Comparison of ENCODE assay signal across 9 cellular contexts in genomic region chr17:27217631-27218030, GRCh38.
A peak's percentile ranks its signal among the peaks of the same experiment; 100 is the strongest.
DNase-seq lines count a peak whose midpoint lies in the region; ATAC-seq and TF ChIP-seq lines count a peak whose summit lies in the region.
"Had no signal": no experiment of that assay in that cellular context is flagged by ENCODE, and none has a peak within 500 bp of the region (broad histone marks: within the 10 kb centered on the region; RNA-seq: fewer than 3 reads in every experiment).

No MANE protein-coding gene starts in this region.

- CTCF ChIA-PET in RWPE1 (lab: Yijun Ruan, JAX) = no interaction called here

- POLR2A ChIA-PET in RWPE1 (lab: Yijun Ruan, JAX; ENCODE audit: low non-redundant PET) = no interaction called here

- no peak for TF ChIP-seq CTCF in RWPE1 (conservative IDR thresholded peaks at IDR 0.05; ENCODE audit: low read depth)

- DNase-seq in medulla oblongata (ENCODE audit: extremely low spot score) = peak; percentile 55
- DNase-seq in NCI-H524 (lab: John Stamatoyannopoulos, UW) = no peak
- no peak for DNase-seq in NCI-H226
- no peak for DNase-seq in RWPE1 (ENCODE audit: low spot score)
- DNase-seq in NCI-H187 treated with DMSO at 0.1 percent for 48 hours (lab: John Stamatoyannopoulos, UW) = no peak
- DNase-seq: aorta had no signal

- H3K27ac ChIP-seq in RWPE1 = no peak overlapping the region

- ATAC-seq in GM18867 (IDR thresholded peaks at IDR 0.05; ENCODE audit: unreplicated experiment) = peak; percentile 76
- peak; percentile 72 for ATAC-seq in GM21723 (IDR thresholded peaks at IDR 0.05; ENCODE audit: unreplicated experiment)
- peak; percentile 70 for ATAC-seq in HG03460 (IDR thresholded peaks at IDR 0.05; ENCODE audit: unreplicated experiment)
